8 cellular contexts compared by ENCODE assay signal in genomic region chr6:27720607-27721580, GRCh38.
DNase-seq lines count a peak whose midpoint lies in the region; ATAC-seq and TF ChIP-seq lines count a peak whose summit lies in the region.

No MANE protein-coding gene starts in this region.

- CTCF ChIA-PET in GM10248 (lab: Yijun Ruan, JAX): interaction anchor here (1.5 to 2.6 kb wide), 2 partner anchors 9 to 31 kb away, joined by 4 to 14 read pairs; no protein-coding TSS in a partner anchor

- ATAC-seq in HG03571 (IDR thresholded peaks at IDR 0.05; ENCODE audit: unreplicated experiment) (no peak), left lobe of liver (no peak), GM21360 (IDR thresholded peaks at IDR 0.05; ENCODE audit: unreplicated experiment) (no peak)

- POLR2A ChIA-PET in GM10248 (lab: Yijun Ruan, JAX): no interaction called here

- TF ChIP-seq CTCF in GM10248 (IDR thresholded peaks at IDR 0.05; ENCODE audit: control extremely low read depth, extremely low read depth, low read depth, missing control alignments): peak; percentile 8
- TF ChIP-seq CTCF in astrocyte of the spinal cord (IDR thresholded peaks at IDR 0.05; ENCODE audit: low read depth, low read length): no peak

- DNase-seq in GM10248 (ENCODE audit: extremely low spot score): peak; percentile 27
- peak; percentile 79 for DNase-seq in HS-27A (ENCODE audit: low read depth)
- DNase-seq in astrocyte of the spinal cord (ENCODE audit: low read depth, low spot score): peak; percentile 65
- peak; percentile 81 for DNase-seq in kidney tubule cell (ENCODE audit: low spot score)
- DNase-seq in left lobe of liver (ENCODE audit: low spot score): no peak
- DNase-seq in NCI-H2196 treated with DMSO at 0.1 percent for 48 hours (lab: John Stamatoyannopoulos, UW; ENCODE audit: unreplicated experiment): no peak

- peak overlapping the region; percentile 16 for H3K4me3 ChIP-seq in astrocyte of the spinal cord (ENCODE audit: low read depth, low read length)

- in situ Hi-C loops in astrocyte of the spinal cord (cut with HindIII; ENCODE audit: low sequenced_read_pairs): no loop called here

Comparison
In these comparisons a context has a peak if more than half of its experiments do, and no peak if none do; other contexts are left out.
1. DNase-seq: peak in GM10248 (single experiment), HS-27A (single experiment), astrocyte of the spinal cord (single experiment) and kidney tubule cell (single experiment); none in left lobe of liver (single experiment) and NCI-H2196 treated with DMSO at 0.1 percent for 48 hours (single experiment).